ENCODE assay signal across 8 cellular contexts in the genomic region with DNA sequence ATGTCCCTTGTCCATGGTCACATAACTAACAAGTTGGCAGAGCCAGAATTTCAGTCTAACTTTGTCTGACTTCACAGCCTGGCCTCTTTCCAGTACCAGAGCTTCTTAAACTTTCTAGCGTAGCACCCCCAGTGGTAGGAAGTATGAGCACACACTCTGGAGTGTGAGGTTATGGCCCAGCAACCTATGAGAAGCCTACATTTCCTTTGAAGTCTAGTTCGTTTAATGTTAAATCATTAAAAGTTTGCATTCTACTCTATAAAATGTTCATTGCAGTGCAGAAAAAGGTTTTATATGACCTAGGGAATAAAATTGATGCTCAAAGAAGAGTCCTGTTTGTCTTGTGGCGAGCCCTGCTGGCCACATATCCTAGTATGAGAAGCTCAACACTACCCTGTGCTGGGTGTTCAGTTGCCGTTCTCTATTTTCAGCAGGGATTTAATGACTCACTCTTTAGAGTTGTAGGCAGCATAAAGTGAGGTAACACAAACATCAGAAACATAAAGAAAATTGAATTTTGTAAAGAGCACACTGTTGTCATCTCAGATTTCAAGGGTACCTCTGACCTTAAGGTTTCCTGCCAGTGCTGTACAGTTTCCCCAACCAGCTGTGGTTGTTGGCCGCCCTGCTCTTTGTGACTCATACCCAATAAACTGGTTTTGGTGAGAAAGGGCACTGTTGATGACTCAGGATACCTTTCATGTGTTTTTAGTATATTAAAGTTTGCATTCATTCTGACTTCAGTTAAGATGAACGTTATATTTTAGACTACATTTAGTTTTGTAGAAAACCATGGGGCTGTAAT. TPM values are rescaled to one million over a fixed set of nuclear protein-coding genes. Genes with fewer than 3 reads are reported as not detected.
DNase-seq lines count a peak whose midpoint lies in the region; ATAC-seq lines count a peak whose summit lies in the region.

No MANE protein-coding gene starts in this region.

- DNase-seq in COR-L47 (lab: John Stamatoyannopoulos, UW) (peak; percentile 4), SK-N-MC (ENCODE audit: low read depth, low spot score) (no peak), Right ventricle myocardium superior (no peak), NCI-H1092 (lab: John Stamatoyannopoulos, UW) (no peak)
- peak; percentile 88 for DNase-seq in activated naive CD4-positive, alpha-beta T cell treated with anti-CD3 and anti-CD28 coated beads for 36 hours

- ATAC-seq in GM19372 (IDR thresholded peaks at IDR 0.05; ENCODE audit: low read depth, unreplicated experiment) (peak; percentile 90), HG03442 (IDR thresholded peaks at IDR 0.05; ENCODE audit: unreplicated experiment) (peak; percentile 87), Right ventricle myocardium superior (ENCODE audit: poor library complexity) (peak; percentile 94)

- H3K27me3 Mint-ChIP-seq in activated naive CD4-positive, alpha-beta T cell treated with anti-CD3 and anti-CD28 coated beads for 36 hours (ENCODE audit: low read depth), result no peaks in the 10 kb centered on the region

- H3K27ac ChIP-seq in SK-N-MC (0 out of 2 replicates have a peak overlapping the region, but pooled peaks have one; percentile 1), skin epidermis (peak overlapping the region in 19 of 21 experiments; percentile 0 to 83 (median 68))

- intact Hi-C loops in activated naive CD4-positive, alpha-beta T cell treated with anti-CD3 and anti-CD28 coated beads for 36 hours (cut with micrococcal nuclease), result loop anchor here (1.0 to 2.0 kb wide), 10 partner anchors 14 to 707 kb away; partner anchors contain the start of genes BDP1 and MCCC2
- intact Hi-C loops in Right ventricle myocardium superior (cut with DNase I), result no loop called here

- H3K36me3 ChIP-seq in SK-N-MC (ENCODE audit: insufficient read depth, low read length), result peaks cover 33% of the 10 kb centered on the region

- H3K4me3 Mint-ChIP-seq in activated naive CD4-positive, alpha-beta T cell treated with anti-CD3 and anti-CD28 coated beads for 36 hours, result no peak overlapping the region

- H3K9me3 ChIP-seq in SK-N-MC (ENCODE audit: low read depth, low read length), result no peaks in the 10 kb centered on the region

- CTCF ChIA-PET in activated naive CD4-positive, alpha-beta T cell treated with anti-CD3 and anti-CD28 coated beads for 36 hours (lab: Charles Lee), result interaction anchor here (0.6 to 2.1 kb wide), 11 partner anchors 9 to 156 kb away, joined by 3 to 22 read pairs (median 3); partner anchors contain the start of gene MCCC2

- H3K36me3 Mint-ChIP-seq in activated naive CD4-positive, alpha-beta T cell treated with anti-CD3 and anti-CD28 coated beads for 36 hours (ENCODE audit: low read depth), result peaks cover 51% of the 10 kb centered on the region

- H3K9me3 Mint-ChIP-seq in activated naive CD4-positive, alpha-beta T cell treated with anti-CD3 and anti-CD28 coated beads for 36 hours, result no peaks in the 10 kb centered on the region

- H3K4me1 Mint-ChIP-seq in activated naive CD4-positive, alpha-beta T cell treated with anti-CD3 and anti-CD28 coated beads for 36 hours (ENCODE audit: low read depth), result peaks cover 31% of the 10 kb centered on the region

- H3K9ac ChIP-seq in SK-N-MC (ENCODE audit: insufficient read length), result no peak overlapping the region

- H3K4me3 ChIP-seq in SK-N-MC (no peak overlapping the region), skin epidermis (no peak overlapping the region)

- peak overlapping the region; percentile 86 for H3K27ac Mint-ChIP-seq in activated naive CD4-positive, alpha-beta T cell treated with anti-CD3 and anti-CD28 coated beads for 36 hours

RNA-seq across cellular contexts. Expression of gene MCCC2, which starts 14.3 kb away (rescaled TPM):
- 10 to 100 TPM; 49.3 to 51.6 TPM for total RNA-seq in activated naive CD4-positive, alpha-beta T cell treated with anti-CD3 and anti-CD28 coated beads for 36 hours
- 121 TPM for total RNA-seq in Right ventricle myocardium superior

Comparison
In these comparisons a context has a peak if more than half of its experiments do, and no peak if none do; other contexts are left out.
1. DNase-seq: peak in COR-L47 (single experiment) and activated naive CD4-positive, alpha-beta T cell treated with anti-CD3 and anti-CD28 coated beads for 36 hours (single experiment); none in SK-N-MC (single experiment), Right ventricle myocardium superior (single experiment) and NCI-H1092 (single experiment).
2. Peak in every context shown above with its lines, with median percentiles within 50 percentile points of each other: ATAC-seq.